ENCODE assay signal across 18 cellular contexts in the genomic region with DNA sequence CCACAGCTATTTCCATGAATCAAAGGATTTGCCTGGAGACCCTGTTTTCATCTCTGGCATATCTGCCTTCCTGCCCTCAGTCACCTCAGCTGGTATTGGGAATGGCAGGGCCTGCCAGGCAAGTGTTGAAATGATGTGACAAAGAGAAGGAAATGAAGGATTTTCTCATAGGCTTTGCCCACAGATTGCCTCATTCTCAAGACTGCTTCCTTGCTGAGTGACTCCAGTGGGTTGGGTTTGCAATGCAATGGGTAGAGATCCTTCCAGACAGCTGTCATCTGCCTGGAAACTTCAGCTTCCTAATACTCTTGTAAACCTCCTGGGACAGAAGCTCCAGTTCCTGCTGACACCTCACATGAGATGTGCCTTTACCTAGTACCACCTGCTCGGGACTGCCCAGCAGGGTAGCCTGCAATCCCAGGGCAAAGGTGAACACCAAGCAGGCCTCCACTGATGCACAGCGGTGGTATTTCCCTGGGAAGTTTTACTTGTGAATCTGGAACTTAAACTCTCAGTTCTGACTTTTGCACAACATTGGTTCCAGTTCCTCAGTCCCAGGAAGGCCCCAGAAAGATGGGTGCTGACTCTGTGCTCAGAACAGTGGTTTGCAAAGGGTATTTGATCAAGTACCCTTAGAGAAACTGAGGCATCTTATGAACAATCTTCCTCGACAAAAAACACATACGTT.
DNase-seq lines count a peak whose midpoint lies in the region; ATAC-seq and TF ChIP-seq lines count a peak whose summit lies in the region.
"Had no signal": no experiment of that assay in that cellular context is flagged by ENCODE, and none has a peak within 500 bp of the region (broad histone marks: within the 10 kb centered on the region; RNA-seq: fewer than 3 reads in every experiment).

No MANE protein-coding gene starts in this region.

- H3K9ac ChIP-seq in neural progenitor cell: no peak overlapping the region

- H3K27me3 ChIP-seq in neural progenitor cell: no peaks in the 10 kb centered on the region
- H3K27me3 ChIP-seq in CD8-positive, alpha-beta T cell (ENCODE audit: insufficient read depth, low read length): no peaks in the 10 kb centered on the region
- H3K27me3 ChIP-seq: adrenal gland, pancreas had no signal

- no peak overlapping the region for H3K4me2 ChIP-seq in neural progenitor cell

- H3K27ac Mint-ChIP-seq in neural progenitor cell: no peak overlapping the region
- H3K27ac Mint-ChIP-seq in HFFc6: no peak overlapping the region
- no peak overlapping the region for H3K27ac Mint-ChIP-seq in CD8-positive, alpha-beta T cell

- no peaks in the 10 kb centered on the region for H3K36me3 ChIP-seq in neural progenitor cell
- no peaks in the 10 kb centered on the region for H3K36me3 ChIP-seq in CD8-positive, alpha-beta T cell (ENCODE audit: insufficient read depth, low read length)
- H3K36me3 ChIP-seq: adrenal gland, pancreas, thoracic aorta had no signal

- no peak overlapping the region for H3K27ac ChIP-seq in neural progenitor cell
- no peak overlapping the region for H3K27ac ChIP-seq in CD8-positive, alpha-beta T cell (ENCODE audit: low read depth, low read length)
- H3K27ac ChIP-seq: pancreas, thoracic aorta had no signal

- H3K4me1 Mint-ChIP-seq in neural progenitor cell: peaks cover 8% of the 10 kb centered on the region
- H3K4me1 Mint-ChIP-seq in HFFc6 (ENCODE audit: low read depth): peaks cover 2% of the 10 kb centered on the region; the same call in 1 of the 2 replicates
- H3K4me1 Mint-ChIP-seq in CD8-positive, alpha-beta T cell (ENCODE audit: low read depth): peaks cover 16% of the 10 kb centered on the region

- no peak for TF ChIP-seq CTCF in neural progenitor cell (IDR thresholded peaks at IDR 0.05)
- no peak for TF ChIP-seq CTCF in HFFc6 (IDR thresholded peaks at IDR 0.05)
- no peak for TF ChIP-seq CTCF in CD8-positive, alpha-beta T cell (IDR thresholded peaks at IDR 0.05)

- H3K9me3 Mint-ChIP-seq in neural progenitor cell (no peaks in the 10 kb centered on the region), HFFc6 (no peaks in the 10 kb centered on the region)
- H3K9me3 Mint-ChIP-seq in CD8-positive, alpha-beta T cell: no peaks in the 10 kb centered on the region

- H2AFZ ChIP-seq in neural progenitor cell (replicated peaks): no peak overlapping the region

- H3K4me3 ChIP-seq in neural progenitor cell: no peak overlapping the region
- H3K4me3 ChIP-seq in CD8-positive, alpha-beta T cell (ENCODE audit: low read depth, low read length): no peak overlapping the region
- H3K4me3 ChIP-seq: adrenal gland, lung, pancreas, skin epidermis, thoracic aorta had no signal

- POLR2A ChIA-PET in CD8-positive, alpha-beta T cell (lab: Charles Lee): no interaction called here

- H4K20me1 ChIP-seq in neural progenitor cell (ENCODE audit: low read depth): no peaks in the 10 kb centered on the region

- no peaks in the 10 kb centered on the region for H3K27me3 Mint-ChIP-seq in neural progenitor cell (ENCODE audit: insufficient read depth, low read depth)
- peaks cover 19% of the 10 kb centered on the region for H3K27me3 Mint-ChIP-seq in HFFc6 (ENCODE audit: insufficient read depth)
- peaks cover 2% of the 10 kb centered on the region for H3K27me3 Mint-ChIP-seq in CD8-positive, alpha-beta T cell (ENCODE audit: low read depth)

- H3F3A ChIP-seq in neural progenitor cell (ENCODE audit: low read depth): no peaks in the 10 kb centered on the region

- no peaks in the 10 kb centered on the region for H3K9me3 ChIP-seq in neural progenitor cell (ENCODE audit: low read depth)
- no peaks in the 10 kb centered on the region for H3K9me3 ChIP-seq in CD8-positive, alpha-beta T cell (ENCODE audit: low read length)
- H3K9me3 ChIP-seq: adrenal gland, pancreas, thoracic aorta had no signal

- peaks cover 9% of the 10 kb centered on the region for H3K4me1 ChIP-seq in neural progenitor cell
- H3K4me1 ChIP-seq in CD8-positive, alpha-beta T cell (ENCODE audit: insufficient read depth, low read length): peaks cover 14% of the 10 kb centered on the region
- H3K4me1 ChIP-seq: pancreas had no signal

- peak; percentile 52 for DNase-seq in GM03348 (ENCODE audit: low spot score)
- DNase-seq in dermis blood vessel endothelial cell: peak; percentile 66
- DNase-seq in myocyte (ENCODE audit: low read depth): peak; percentile 41
- no peak for DNase-seq in neural progenitor cell (ENCODE audit: low spot score)
- DNase-seq in activated effector memory CD4-positive, alpha-beta T cell treated with Interleukin-2 at 50 U/mL for 16 hours: no peak
- no peak for DNase-seq in HFFc6
- no peak for DNase-seq in CD8-positive, alpha-beta T cell
- DNase-seq: activated CD4-positive, CD25-positive, alpha-beta regulatory T cell treated with anti-CD3 and anti-CD28 coated beads, Interleukin-2, amount 50 U/mL, for 72 hours; glutamatergic neuron; NCI-H2081; NCI-H524 treated with DMSO at 0.1 percent for 48 hours; pancreas; SIG-M5 had no signal

- H3K4me3 Mint-ChIP-seq in neural progenitor cell (no peak overlapping the region), HFFc6 (no peak overlapping the region)
- H3K4me3 Mint-ChIP-seq in CD8-positive, alpha-beta T cell: no peak overlapping the region

- no peaks in the 10 kb centered on the region for H3K79me2 ChIP-seq in neural progenitor cell (ENCODE audit: low read depth)

- CTCF ChIA-PET in CD8-positive, alpha-beta T cell (lab: Charles Lee): no interaction called here

- intact Hi-C loops in CD8-positive, alpha-beta T cell (cut with DNase I, micrococcal nuclease): no loop called here

- ATAC-seq in HG02610 (IDR thresholded peaks at IDR 0.05; ENCODE audit: unreplicated experiment): peak; percentile 48
- no peak for ATAC-seq in CD8-positive, alpha-beta T cell

- H3K36me3 Mint-ChIP-seq in neural progenitor cell: no peaks in the 10 kb centered on the region
- no peaks in the 10 kb centered on the region for H3K36me3 Mint-ChIP-seq in HFFc6 (ENCODE audit: low read depth)
- H3K36me3 Mint-ChIP-seq in CD8-positive, alpha-beta T cell: no peaks in the 10 kb centered on the region

Comparison
In these comparisons a context has a peak if more than half of its experiments do, and no peak if none do; other contexts are left out.
1. DNase-seq: peak in GM03348 (single experiment), dermis blood vessel endothelial cell (single experiment) and myocyte (single experiment); none in neural progenitor cell (single experiment), activated effector memory CD4-positive, alpha-beta T cell treated with Interleukin-2 at 50 U/mL for 16 hours (single experiment), HFFc6 (single experiment) and CD8-positive, alpha-beta T cell (0 of 7).